Comparison of ENCODE assay signal across 16 cellular contexts in genomic region chr4:4687935-4688727, GRCh38.
A peak's percentile ranks its signal among the peaks of the same experiment; 100 is the strongest.
DNase-seq lines count a peak whose midpoint lies in the region; ATAC-seq and TF ChIP-seq lines count a peak whose summit lies in the region.
"Had no signal": no experiment of that assay in that cellular context is flagged by ENCODE, and none has a peak within 500 bp of the region (broad histone marks: within the 10 kb centered on the region; RNA-seq: fewer than 3 reads in every experiment).

No MANE protein-coding gene starts in this region.

- no peaks in the 10 kb centered on the region for H3K79me2 ChIP-seq in trophoblast cell (ENCODE audit: control insufficient read depth, insufficient read depth, low read length, poor library complexity)

- no peaks in the 10 kb centered on the region for H4K20me1 ChIP-seq in IMR-90 (ENCODE audit: insufficient read depth, low read length)

- H3K9me3 ChIP-seq in IMR-90 (ENCODE audit: control insufficient read depth, insufficient read depth, low read length) (no peaks in the 10 kb centered on the region), ectodermal cell (ENCODE audit: control insufficient read depth, low read length) (no peaks in the 10 kb centered on the region), mesenchymal stem cell (ENCODE audit: control insufficient read depth, low read length) (no peaks in the 10 kb centered on the region), trophoblast cell (ENCODE audit: insufficient read depth, low read depth, low read length) (no peaks in the 10 kb centered on the region), Peyer's patch (no peaks in the 10 kb centered on the region)
- H3K9me3 ChIP-seq: BE2C, HAP-1 had no signal

- CTCF ChIA-PET in IMR-90 (lab: Yijun Ruan, JAX): no interaction called here

- no peak overlapping the region for H2AK5ac ChIP-seq in IMR-90 (ENCODE audit: low read depth, low read length)
- no peak overlapping the region for H2AK5ac ChIP-seq in mesenchymal stem cell (ENCODE audit: low read length, severe bottlenecking)
- no peak overlapping the region for H2AK5ac ChIP-seq in trophoblast cell (ENCODE audit: low read length)

- ATAC-seq in IMR-90 (ENCODE audit: low read depth) (peak; percentile 61), HG02885 (IDR thresholded peaks at IDR 0.05; ENCODE audit: poor library complexity, unreplicated experiment) (no peak)

- H3K4me1 ChIP-seq in IMR-90 (ENCODE audit: control insufficient read depth, insufficient read depth, low read length) (no peaks in the 10 kb centered on the region; the same call in 1 of the 2 replicates), ectodermal cell (ENCODE audit: control insufficient read depth, insufficient read depth, low read length) (peaks cover 9% of the 10 kb centered on the region), mesenchymal stem cell (ENCODE audit: control insufficient read depth, insufficient read depth, low read depth, low read length) (peaks cover 2% of the 10 kb centered on the region), trophoblast cell (ENCODE audit: control insufficient read depth in 1 of 2, insufficient read depth in 2 of 2, low read length in 2 of 2) (peaks cover 0 to 4% of the 10 kb centered on the region in 2 experiments), Peyer's patch (no peaks in the 10 kb centered on the region)
- H3K4me1 ChIP-seq: BE2C, HAP-1 had no signal

- H4K12ac ChIP-seq in trophoblast cell (ENCODE audit: low read depth, low read length): no peak overlapping the region

- H4K91ac ChIP-seq in IMR-90 (ENCODE audit: insufficient read depth, low read depth, low read length): no peak overlapping the region
- no peak overlapping the region for H4K91ac ChIP-seq in mesenchymal stem cell (ENCODE audit: low read length)
- H4K91ac ChIP-seq in trophoblast cell (ENCODE audit: low read depth, low read length): no peak overlapping the region

- no peaks in the 10 kb centered on the region for H3K36me3 ChIP-seq in IMR-90 (ENCODE audit: control insufficient read depth, insufficient read depth, low read length)
- no peaks in the 10 kb centered on the region for H3K36me3 ChIP-seq in ectodermal cell (ENCODE audit: control insufficient read depth, insufficient read depth, low read length)
- no peaks in the 10 kb centered on the region for H3K36me3 ChIP-seq in mesenchymal stem cell (ENCODE audit: control insufficient read depth in 1 of 2, insufficient read depth in 2 of 2, low read depth in 1 of 2, low read length in 2 of 2)
- no peaks in the 10 kb centered on the region for H3K36me3 ChIP-seq in trophoblast cell (ENCODE audit: control insufficient read depth in 1 of 2, insufficient read depth in 2 of 2, low read length in 2 of 2)
- no peaks in the 10 kb centered on the region for H3K36me3 ChIP-seq in Peyer's patch
- H3K36me3 ChIP-seq: BE2C, HAP-1 had no signal

- 55% methylated on average over 7 of the region's 17 CpGs; no CpG with 5 or more reads in 1 of the 2 experiments for WGBS in IMR-90 (ENCODE audit: extremely low coverage in 2 of 2, insufficient read length in 1 of 2), 2 experiments
- WGBS in ectodermal cell, 2 experiments: 65% methylated on average over 17 of the region's 17 CpGs
- 49% methylated on average over 17 of the region's 17 CpGs for WGBS in mesenchymal stem cell
- WGBS in trophoblast cell (ENCODE audit: extremely low coverage, insufficient coverage, insufficient read length): no CpG with 5 or more reads among the region's 17 CpGs

- H3K27me3 ChIP-seq in IMR-90 (ENCODE audit: control insufficient read depth, insufficient read depth, low read length): no peaks in the 10 kb centered on the region
- H3K27me3 ChIP-seq in ectodermal cell (ENCODE audit: control insufficient read depth, insufficient read depth, low read length, poor library complexity, severe bottlenecking): peaks cover under 1% of the 10 kb centered on the region
- H3K27me3 ChIP-seq in mesenchymal stem cell (ENCODE audit: control insufficient read depth in 1 of 2, insufficient read depth in 1 of 2, low read length in 2 of 2): no peaks in the 10 kb centered on the region
- no peaks in the 10 kb centered on the region for H3K27me3 ChIP-seq in trophoblast cell (ENCODE audit: insufficient read depth, low read length)
- no peaks in the 10 kb centered on the region for H3K27me3 ChIP-seq in Peyer's patch
- H3K27me3 ChIP-seq: BE2C had no signal

- peak overlapping the region in 1 of 2 experiments; percentile 47 for H2BK12ac ChIP-seq in mesenchymal stem cell (ENCODE audit: low read length in 2 of 2)
- no peak overlapping the region for H2BK12ac ChIP-seq in trophoblast cell (ENCODE audit: low read length)

- H3K79me1 ChIP-seq in IMR-90 (ENCODE audit: low read depth in 1 of 2, low read length in 2 of 2): no peaks in the 10 kb centered on the region
- H3K79me1 ChIP-seq in mesenchymal stem cell (replicated peaks; ENCODE audit: low read length, poor library complexity, severe bottlenecking): no peaks in the 10 kb centered on the region
- no peaks in the 10 kb centered on the region for H3K79me1 ChIP-seq in trophoblast cell (ENCODE audit: low read length)

- H2AK9ac ChIP-seq in IMR-90 (replicated peaks; ENCODE audit: low read depth, low read length, poor library complexity): no peak overlapping the region

- H2AFZ ChIP-seq in IMR-90 (replicated peaks; ENCODE audit: low read length, poor library complexity): peak overlapping the region; percentile 68
- H2AFZ ChIP-seq in mesenchymal stem cell (ENCODE audit: low read depth, low read length): no peak overlapping the region
- no peak overlapping the region for H2AFZ ChIP-seq in trophoblast cell (ENCODE audit: insufficient read depth, low read length, poor library complexity)
- H2AFZ ChIP-seq: GM23248 had no signal

- no peak overlapping the region for H2BK20ac ChIP-seq in IMR-90 (ENCODE audit: low read depth, low read length)

- H3K56ac ChIP-seq in IMR-90 (ENCODE audit: extremely low read depth, insufficient read depth, low read length): no peak overlapping the region

- no peak overlapping the region for H4K8ac ChIP-seq in IMR-90 (ENCODE audit: low read depth in 2 of 2, low read length in 2 of 2)
- H4K8ac ChIP-seq in mesenchymal stem cell (ENCODE audit: low read length): no peak overlapping the region
- no peak overlapping the region for H4K8ac ChIP-seq in trophoblast cell (ENCODE audit: low read depth, low read length)

- H2BK15ac ChIP-seq in IMR-90 (ENCODE audit: low read depth, low read length): no peak overlapping the region
- H2BK15ac ChIP-seq in mesenchymal stem cell (ENCODE audit: low read depth, poor library complexity, severe bottlenecking): no peak overlapping the region

- no TSS peak for BruUV-seq in IMR-90 (replicated peaks; lab: Mats Ljungman, UMichigan)

- H3K18ac ChIP-seq in IMR-90 (ENCODE audit: low read depth, low read length): no peak overlapping the region
- no peak overlapping the region for H3K18ac ChIP-seq in mesenchymal stem cell (ENCODE audit: low read depth in 1 of 2, low read length in 2 of 2)
- no peak overlapping the region for H3K18ac ChIP-seq in trophoblast cell (ENCODE audit: low read length)

- H3K9me1 ChIP-seq in IMR-90 (ENCODE audit: insufficient read depth, low read length): no peaks in the 10 kb centered on the region

- DNase-seq in IMR-90 (no peak), mesenchymal stem cell (peak; percentile 51), trophoblast cell (no peak), Peyer's patch (no peak), HuH-7 (ENCODE audit: low spot score) (no peak)
- DNase-seq: ACHN; BE2C; C1 segment of cervical spinal cord; CD4-positive, CD25-positive, alpha-beta regulatory T cell; CD8-positive, alpha-beta memory T cell; COR-L47; GM23248 had no signal

- TF ChIP-seq POLR2A in IMR-90 (IDR thresholded peaks at IDR 0.05; ENCODE audit: low read depth, low read length) (no peak), Peyer's patch (IDR thresholded peaks at IDR 0.05) (no peak)

- H3K27ac ChIP-seq in IMR-90 (ENCODE audit: insufficient read depth, low read length) (no peak overlapping the region), ectodermal cell (ENCODE audit: insufficient read depth, low read depth, low read length, poor library complexity, severe bottlenecking) (peak overlapping the region; percentile 16), mesenchymal stem cell (ENCODE audit: low read length, poor library complexity, severe bottlenecking) (no peak overlapping the region), trophoblast cell (ENCODE audit: low read depth, low read length) (no peak overlapping the region), Peyer's patch (no peak overlapping the region)
- H3K27ac ChIP-seq: GM23248, HL-60 had no signal

- dilution Hi-C loops in IMR-90 (cut with HindIII; ENCODE audit: low sequenced_read_pairs, unreplicated experiment): no loop called here

- H3K14ac ChIP-seq in IMR-90 (replicated peaks; ENCODE audit: low read depth, low read length): no peak overlapping the region
- H3K14ac ChIP-seq in mesenchymal stem cell (ENCODE audit: low read length in 2 of 2): no peak overlapping the region
- no peak overlapping the region for H3K14ac ChIP-seq in trophoblast cell (ENCODE audit: low read length)

- no peak overlapping the region for H3K23ac ChIP-seq in IMR-90 (ENCODE audit: low read depth, low read length)
- H3K23ac ChIP-seq in mesenchymal stem cell (ENCODE audit: low read length in 2 of 2): no peak overlapping the region
- no peak overlapping the region for H3K23ac ChIP-seq in trophoblast cell (ENCODE audit: low read length)

- H3K9ac ChIP-seq in IMR-90 (ENCODE audit: low read depth, low read length) (no peak overlapping the region), mesenchymal stem cell (ENCODE audit: low read length) (no peak overlapping the region), trophoblast cell (ENCODE audit: low read length) (no peak overlapping the region)
- H3K9ac ChIP-seq: GM23248 had no signal

- no peak for TF ChIP-seq RAD21 in IMR-90 (IDR thresholded peaks at IDR 0.05; ENCODE audit: low read length)

- no peak overlapping the region for H3K4ac ChIP-seq in IMR-90 (ENCODE audit: low read depth, low read length)
- H3K4ac ChIP-seq in mesenchymal stem cell (ENCODE audit: low read depth in 1 of 2, low read length in 2 of 2): no peak overlapping the region
- no peak overlapping the region for H3K4ac ChIP-seq in trophoblast cell (ENCODE audit: low read depth, low read length)

- H2BK5ac ChIP-seq in IMR-90 (ENCODE audit: low read depth, low read length, poor library complexity, severe bottlenecking) (no peak overlapping the region), mesenchymal stem cell (ENCODE audit: low read depth, low read length, poor library complexity, severe bottlenecking) (no peak overlapping the region), trophoblast cell (ENCODE audit: low read depth, low read length, poor library complexity) (peak overlapping the region; percentile 11)

- H2BK120ac ChIP-seq in IMR-90 (ENCODE audit: low read depth, low read length) (no peak overlapping the region), mesenchymal stem cell (ENCODE audit: low read depth, low read length) (no peak overlapping the region), trophoblast cell (ENCODE audit: insufficient read depth, low read length, poor library complexity) (no peak overlapping the region)

- POLR2A ChIA-PET in IMR-90 (lab: Charles Lee; ENCODE audit: unreplicated experiment): no interaction called here

- no peak overlapping the region for H4K5ac ChIP-seq in IMR-90 (ENCODE audit: low read depth, low read length)

- no peak overlapping the region for H3K4me3 ChIP-seq in IMR-90 (ENCODE audit: insufficient read depth, low read depth, low read length)
- H3K4me3 ChIP-seq in ectodermal cell (ENCODE audit: insufficient read depth, low read depth, low read length): no peak overlapping the region
- no peak overlapping the region for H3K4me3 ChIP-seq in mesenchymal stem cell (ENCODE audit: insufficient read depth in 1 of 2, low read depth in 1 of 2, low read length in 2 of 2)
- H3K4me3 ChIP-seq in trophoblast cell (ENCODE audit: low read depth, low read length): no peak overlapping the region
- no peak overlapping the region for H3K4me3 ChIP-seq in Peyer's patch
- H3K4me3 ChIP-seq: GM23248, HAP-1 had no signal

- intact Hi-C loops in IMR-90 (cut with micrococcal nuclease): no loop called here

- no peak for TF ChIP-seq CTCF in IMR-90 (conservative IDR thresholded peaks at IDR 0.05; ENCODE audit: low read depth, low read length)
- no peak for TF ChIP-seq CTCF in Peyer's patch (IDR thresholded peaks at IDR 0.05)

- H3K4me2 ChIP-seq in IMR-90 (ENCODE audit: low read depth, low read length): no peak overlapping the region
- no peak overlapping the region for H3K4me2 ChIP-seq in mesenchymal stem cell (ENCODE audit: low read length, poor library complexity, severe bottlenecking)
- no peak overlapping the region for H3K4me2 ChIP-seq in trophoblast cell (ENCODE audit: low read length)

- in situ Hi-C loops in IMR-90 (cut with MboI; ENCODE audit: low sequenced_read_pairs): no loop called here
